9 cellular contexts compared by ENCODE assay signal in genomic region chr20:13995841-13996240, GRCh38. TPM values are rescaled to one million over a fixed set of nuclear protein-coding genes. Genes with fewer than 3 reads are reported as not detected.
DNase-seq lines count a peak whose midpoint lies in the region; ATAC-seq lines count a peak whose summit lies in the region.
"Had no signal": no experiment of that assay in that cellular context is flagged by ENCODE, and none has a peak within 500 bp of the region (broad histone marks: within the 10 kb centered on the region; RNA-seq: fewer than 3 reads in every experiment).

No MANE protein-coding gene starts in this region.

- H3K27me3 ChIP-seq in stomach smooth muscle (ENCODE audit: control insufficient read depth in 1 of 2, insufficient read depth in 2 of 2, low read length in 2 of 2), result no peaks in the 10 kb centered on the region

- DNase-seq in NCI-H2171 treated with DMSO at 0.1 percent for 48 hours (lab: John Stamatoyannopoulos, UW), result peak; percentile 69
- peak in 45 of 61 donors; percentile 4 to 72 (median 27) for DNase-seq in caudate nucleus (lab: John Stamatoyannopoulos, UW)
- DNase-seq in left lobe of liver (ENCODE audit: low spot score), result peak; percentile 82
- no peak for DNase-seq in SIG-M5 treated with dmso at 0.1 percent for 504 hours (lab: John Stamatoyannopoulos, UW; ENCODE audit: unreplicated experiment)

- no peaks in the 10 kb centered on the region for H3K36me3 ChIP-seq in stomach smooth muscle (ENCODE audit: control insufficient read depth in 2 of 2, insufficient read depth in 2 of 2, low read length in 2 of 2)
- H3K36me3 ChIP-seq: neutrophil had no signal

- peaks cover 0 to 6% of the 10 kb centered on the region in 2 donors for H3K9me3 ChIP-seq in stomach smooth muscle (ENCODE audit: control insufficient read depth in 2 of 2, low read length in 2 of 2)

- H3K27ac ChIP-seq in caudate nucleus (ENCODE audit: low read depth, low read length) (no peak overlapping the region), stomach smooth muscle (ENCODE audit: low read length) (no peak overlapping the region)
- H3K27ac ChIP-seq: neutrophil had no signal

- H3K4me1 ChIP-seq in stomach smooth muscle (ENCODE audit: control insufficient read depth, insufficient read depth, low read length), result peaks cover 4% of the 10 kb centered on the region

- H3K4me3 ChIP-seq in stomach smooth muscle (ENCODE audit: low read length in 2 of 2), result peak overlapping the region; percentile 78 to 80

- ATAC-seq in GM18907 (IDR thresholded peaks at IDR 0.05; ENCODE audit: unreplicated experiment) (peak; percentile 13), left lobe of liver (peak; percentile 81), HG03039 (IDR thresholded peaks at IDR 0.05; ENCODE audit: unreplicated experiment) (no peak)
- no peak for ATAC-seq in activated CD4-positive, CD25-positive, alpha-beta regulatory T cell treated with anti-CD3 and anti-CD28 coated beads, Interleukin-2, amount 50 U/mL, for 24 hours

- peak overlapping the region in 1 of 2 donors; percentile 41 for H3K9ac ChIP-seq in stomach smooth muscle (ENCODE audit: low read length in 2 of 2)

RNA-seq across cellular contexts. Expression of gene MACROD2, which starts 0.5 kb away (rescaled TPM):
- total RNA-seq in left lobe of liver, result 3.7 TPM

RNA-seq across cellular contexts. Expression of gene SEL1L2, which starts 5.4 kb away (rescaled TPM):
- not detected for total RNA-seq in left lobe of liver

Comparison
In these comparisons a context has a peak if more than half of its experiments do, and no peak if none do; other contexts are left out.
1. ATAC-seq: peak in GM18907 (single experiment) and left lobe of liver (single experiment); none in HG03039 (single experiment) and activated CD4-positive, CD25-positive, alpha-beta regulatory T cell treated with anti-CD3 and anti-CD28 coated beads, Interleukin-2, amount 50 U/mL, for 24 hours (0 of 2).